In genomic region chr1:196951711-196952394, GRCh38 we compare ENCODE assay signal across 13 cellular contexts. TPM values are rescaled to one million over a fixed set of nuclear protein-coding genes. Genes with fewer than 3 reads are reported as not detected.
DNase-seq lines count a peak whose midpoint lies in the region; ATAC-seq, FAIRE-seq and TF ChIP-seq lines count a peak whose summit lies in the region.
"Had no signal": no experiment of that assay in that cellular context is flagged by ENCODE, and none has a peak within 500 bp of the region (broad histone marks: within the 10 kb centered on the region; RNA-seq: fewer than 3 reads in every experiment).

No MANE protein-coding gene starts in this region.

- RAD21 ChIA-PET in GM12878 (lab: Charles Lee; ENCODE audit: unreplicated experiment) = no interaction called here

- peak; percentile 86 for ATAC-seq in GM18517 (IDR thresholded peaks at IDR 0.05; ENCODE audit: unreplicated experiment)
- peak; percentile 87 for ATAC-seq in GM21529 (IDR thresholded peaks at IDR 0.05; ENCODE audit: unreplicated experiment)
- ATAC-seq in HG03066 (IDR thresholded peaks at IDR 0.05; ENCODE audit: low read depth, unreplicated experiment) = peak; percentile 66
- ATAC-seq in GM12878 = peak; percentile 93

- intact Hi-C loops in GM12878 (cut with micrococcal nuclease; ENCODE audit: unreplicated experiment) = no loop called here
- intact Hi-C loops in activated CD4-positive, alpha-beta memory T cell treated with anti-CD3 and anti-CD28 coated beads for 36 hours (cut with micrococcal nuclease) = no loop called here

- no peaks in the 10 kb centered on the region for H3K9me3 ChIP-seq in GM12878 (replicated peaks; ENCODE audit: control insufficient read depth, insufficient read depth, low read length)

- H3K36me3 Mint-ChIP-seq in activated CD4-positive, alpha-beta memory T cell treated with anti-CD3 and anti-CD28 coated beads for 36 hours = no peaks in the 10 kb centered on the region

- TF ChIP-seq CTCF in GM12878 (IDR thresholded peaks at IDR 0.05 in 2 of 3, conservative IDR thresholded peaks at IDR 0.05 in 1 of 3; ENCODE audit: control insufficient read depth in 2 of 3, extremely low read depth in 1 of 3, insufficient read depth in 1 of 3, low read depth in 3 of 3, low read length in 3 of 3) = no peak

- no peak overlapping the region for H2AFZ ChIP-seq in GM12878 (ENCODE audit: control insufficient read depth, low read depth, low read length)

- no peak for TF ChIP-seq POLR2A in GM12878 (IDR thresholded peaks at IDR 0.05; ENCODE audit: low read depth, low read length)

- no peak overlapping the region for H3K27ac Mint-ChIP-seq in activated CD4-positive, alpha-beta memory T cell treated with anti-CD3 and anti-CD28 coated beads for 36 hours

- SMC1A ChIA-PET in GM12878 (lab: Charles Lee; ENCODE audit: uncharacterized antibody, unreplicated experiment) = interaction anchor here (1.0 kb wide), 1 partner anchor 234 kb away, joined by 3 read pairs; no protein-coding TSS in a partner anchor

- H3K27ac ChIP-seq in GM12878 (ENCODE audit: control insufficient read depth, insufficient read depth) = no peak overlapping the region

- no peaks in the 10 kb centered on the region for H3K79me2 ChIP-seq in GM12878 (ENCODE audit: control insufficient read depth, insufficient read depth, low read length)

- CTCF ChIA-PET in GM12878 (lab: Yijun Ruan, JAX) = interaction anchor here (0.6 kb wide), 1 partner anchor 896 kb away, joined by 3 read pairs; no protein-coding TSS in a partner anchor
- CTCF ChIA-PET in activated CD4-positive, alpha-beta memory T cell treated with anti-CD3 and anti-CD28 coated beads for 36 hours (lab: Charles Lee) = no interaction called here

- no peak for TF ChIP-seq RAD21 in GM12878 (IDR thresholded peaks at IDR 0.05; ENCODE audit: insufficient read depth, low read depth, low read length)

- POLR2A ChIA-PET in GM12878 (lab: Charles Lee) = no interaction called here
- POLR2A ChIA-PET in activated CD4-positive, alpha-beta memory T cell treated with anti-CD3 and anti-CD28 coated beads for 36 hours (lab: Charles Lee) = no interaction called here

- no peaks in the 10 kb centered on the region for H3K27me3 ChIP-seq in GM12878 (replicated peaks in 1 of 2; ENCODE audit: control insufficient read depth in 2 of 2, insufficient read depth in 2 of 2, low read length in 1 of 2)

- H3K4me3 Mint-ChIP-seq in activated CD4-positive, alpha-beta memory T cell treated with anti-CD3 and anti-CD28 coated beads for 36 hours = no peak overlapping the region

- in situ Hi-C loops in GM12878 (cut with MboI) = no loop called here

- peak; percentile 1 for DNase-seq in GM12878 (ENCODE audit: low read depth, low spot score)
- DNase-seq in NCI-H510A treated with DMSO at 0.1 percent for 48 hours (lab: John Stamatoyannopoulos, UW) = no peak
- DNase-seq in DMS 273 treated with DMSO at 0.1 percent for 48 hours (lab: John Stamatoyannopoulos, UW) = no peak
- DNase-seq in activated CD4-positive, alpha-beta memory T cell treated with anti-CD3 and anti-CD28 coated beads for 36 hours = no peak
- no peak for DNase-seq in activated T-cell treated with anti-CD3 and anti-CD28 coated beads, Interleukin-2, amount 50 U/mL, for 1 hour
- DNase-seq: activated CD8-positive, alpha-beta memory T cell treated with anti-CD3 and anti-CD28 coated beads for 24 hours; effector memory CD4-positive, alpha-beta T cell; NCI-H524 treated with DMSO at 0.1 percent for 48 hours had no signal

- H3K4me3 ChIP-seq in GM12878 = no peak overlapping the region; the same call in 1 of the 2 replicates

- H4K20me1 ChIP-seq in GM12878 (ENCODE audit: control insufficient read depth, insufficient read depth) = no peaks in the 10 kb centered on the region

- no peak for FAIRE-seq in GM12878 (lab: Jason Lieb, UNC)
- FAIRE-seq: GM19239 had no signal

- no peaks in the 10 kb centered on the region for H3K9me3 Mint-ChIP-seq in activated CD4-positive, alpha-beta memory T cell treated with anti-CD3 and anti-CD28 coated beads for 36 hours

- WGBS in GM12878 (ENCODE audit: insufficient coverage, insufficient replicate concordance, low lambda C conversion rate, missing lambda C conversion rate) = 0% methylated on average over 2 of the region's 2 CpGs

- H3K4me1 Mint-ChIP-seq in activated CD4-positive, alpha-beta memory T cell treated with anti-CD3 and anti-CD28 coated beads for 36 hours (ENCODE audit: low read depth) = no peaks in the 10 kb centered on the region

- no peaks in the 10 kb centered on the region for H3K27me3 Mint-ChIP-seq in activated CD4-positive, alpha-beta memory T cell treated with anti-CD3 and anti-CD28 coated beads for 36 hours

- no TSS peak for BruUV-seq in GM12878 (replicated peaks; lab: Mats Ljungman, UMichigan)

- no peak overlapping the region for H3K4me2 ChIP-seq in GM12878 (ENCODE audit: control insufficient read depth, insufficient read depth)

- no peaks in the 10 kb centered on the region for H3K4me1 ChIP-seq in GM12878 (ENCODE audit: control insufficient read depth, insufficient read depth, low read length)

- no peaks in the 10 kb centered on the region for H3K36me3 ChIP-seq in GM12878 (ENCODE audit: control insufficient read depth in 2 of 2, insufficient read depth in 2 of 2, low read length in 1 of 2)

- TF ChIP-seq EP300 in GM12878 (IDR thresholded peaks at IDR 0.05; ENCODE audit: borderline replicate concordance in 1 of 2, control insufficient read depth in 1 of 2, low read depth in 2 of 2, low read length in 2 of 2) = no peak

- no peak overlapping the region for H3K9ac ChIP-seq in GM12878 (ENCODE audit: control insufficient read depth, insufficient read depth, low read length)

TF ChIP-seq in GM12878, 131 proteins besides CTCF, POLR2A, EP300 and RAD21 (continues in another document):
- TF ChIP-seq NBN (IDR thresholded peaks at IDR 0.05) = no peak
- peak; percentile 59 for TF ChIP-seq RAD51 (IDR thresholded peaks at IDR 0.05)
- no peak for TF ChIP-seq BCL11A (IDR thresholded peaks at IDR 0.05; ENCODE audit: low read depth, low read length)
- no peak for TF ChIP-seq MLLT1 (IDR thresholded peaks at IDR 0.05)
- no peak for TF ChIP-seq RFX5 (IDR thresholded peaks at IDR 0.05; ENCODE audit: low read depth, low read length)
- TF ChIP-seq JUNB (IDR thresholded peaks at IDR 0.05) = peak; percentile 44; the same call in 1 of the 2 replicates
- TF ChIP-seq CHD1 (IDR thresholded peaks at IDR 0.05; ENCODE audit: low read depth, low read length) = no peak
- 0 out of 2 replicates have a peak, but pooled peaks have one; percentile 37 for TF ChIP-seq MEF2A (IDR thresholded peaks at IDR 0.05; ENCODE audit: insufficient read depth, low read depth, low read length)
- no peak for TF ChIP-seq NFYA (IDR thresholded peaks at IDR 0.05; ENCODE audit: borderline replicate concordance, low read depth, low read length)
- no peak for TF ChIP-seq YY1 (IDR thresholded peaks at IDR 0.05; ENCODE audit: low read depth, low read length)

RNA-seq across cellular contexts. Expression of gene CFHR2, which starts 8.3 kb away (rescaled TPM):
- not detected in 2 replicates for total RNA-seq in GM12878 (2013; cell fraction: nucleolus; rRNA removed)
- not detected in 2 replicates for total RNA-seq in GM12878 (2014; rRNA removed)
- not detected in 2 replicates for total RNA-seq in GM12878 (2014; rRNA removed; fragmentation: Illumina TruSeq; extraction: Trizol)
- total RNA-seq in GM12878 (2021) = not detected in 2 replicates
- polyA plus RNA-seq in GM12878 (2011; ENCODE audit: low read depth) = not detected
- polyA plus RNA-seq in GM12878 (2011; rRNA removed) = not detected in 2 replicates
- not detected in 2 replicates for polyA plus RNA-seq in GM12878 (2011; cell fraction: cytosol; rRNA removed)
- polyA plus RNA-seq in GM12878 (2011; cell fraction: nucleus; rRNA removed) = not detected in 2 replicates
- not detected in 2 replicates for polyA plus RNA-seq in GM12878 (2012)
- polyA plus RNA-seq in GM12878 (2014; fragmentation: Illumina TruSeq; extraction: Trizol) = not detected in 2 replicates
- polyA plus RNA-seq in GM12878 (2014; fragmentation: Nextera tagmentation; extraction: Ambion mirVana) = not detected
- not detected in 2 replicates for polyA plus RNA-seq in GM12878 (2014; rRNA removed)
- not detected for polyA plus RNA-seq in GM12878 (2016; fragmentation: Nextera tagmentation; extraction: Ambion mirVana)
- polyA minus RNA-seq in GM12878 (2011; rRNA and poly(A)+ RNA removed) = not detected in 2 replicates
- polyA minus RNA-seq in GM12878 (2011; cell fraction: cytosol; rRNA and poly(A)+ RNA removed) = not detected in 2 replicates
- polyA minus RNA-seq in GM12878 (2011; cell fraction: nucleus; rRNA and poly(A)+ RNA removed) = not detected in 2 replicates
- total RNA-seq in activated CD4-positive, alpha-beta memory T cell treated with anti-CD3 and anti-CD28 coated beads for 36 hours = not detected
- total RNA-seq: mucosa of gallbladder had no signal

RNA-seq across cellular contexts. Expression of gene CFHR5, which starts 25.5 kb away (rescaled TPM):
- not detected in 2 replicates for total RNA-seq in GM12878 (2013; cell fraction: nucleolus; rRNA removed)
- total RNA-seq in GM12878 (2014; rRNA removed) (not detected in 2 replicates), GM12878 (2014; rRNA removed; fragmentation: Illumina TruSeq; extraction: Trizol) (not detected in 2 replicates), GM12878 (2021) (not detected in 2 replicates)
- polyA plus RNA-seq in GM12878 (2011; ENCODE audit: low read depth) = not detected
- polyA plus RNA-seq in GM12878 (2011; rRNA removed) (not detected in 2 replicates), GM12878 (2014; fragmentation: Illumina TruSeq; extraction: Trizol) (not detected in 2 replicates), GM12878 (2014; fragmentation: Nextera tagmentation; extraction: Ambion mirVana) (not detected), GM12878 (2014; rRNA removed) (not detected in 2 replicates), GM12878 (2016; fragmentation: Nextera tagmentation; extraction: Ambion mirVana) (not detected)
- not detected in 2 replicates for polyA plus RNA-seq in GM12878 (2011; cell fraction: cytosol; rRNA removed)
- polyA plus RNA-seq in GM12878 (2011; cell fraction: nucleus; rRNA removed) = not detected in 2 replicates
- polyA plus RNA-seq in GM12878 (2012) = not detected in 2 replicates
- not detected in 2 replicates for polyA minus RNA-seq in GM12878 (2011; rRNA and poly(A)+ RNA removed)
- polyA minus RNA-seq in GM12878 (2011; cell fraction: cytosol; rRNA and poly(A)+ RNA removed) = not detected in 2 replicates
- not detected in 2 replicates for polyA minus RNA-seq in GM12878 (2011; cell fraction: nucleus; rRNA and poly(A)+ RNA removed)
- not detected for total RNA-seq in activated CD4-positive, alpha-beta memory T cell treated with anti-CD3 and anti-CD28 coated beads for 36 hours
- total RNA-seq: mucosa of gallbladder had no signal
